Comparison of ENCODE assay signal across 33 cellular contexts in the genomic region with DNA sequence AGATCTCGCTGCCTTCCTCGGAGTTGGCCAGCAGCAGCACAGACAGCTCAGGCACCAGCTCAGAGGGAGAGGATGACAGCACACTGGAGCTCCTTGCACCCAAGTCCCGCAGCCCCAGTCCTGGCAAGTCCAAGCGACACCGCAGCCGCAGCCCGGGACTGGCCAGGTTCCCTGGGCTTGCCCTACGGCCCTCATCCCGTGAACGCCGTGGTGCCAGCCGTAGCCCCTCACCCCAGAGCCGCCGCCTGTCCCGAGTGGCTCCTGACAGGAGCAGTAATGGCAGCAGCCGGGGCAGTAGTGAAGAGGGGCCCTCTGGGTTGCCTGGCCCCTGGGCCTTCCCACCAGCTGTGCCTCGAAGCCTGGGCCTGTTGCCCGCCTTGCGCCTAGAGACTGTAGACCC. TPM values are rescaled to one million over a fixed set of nuclear protein-coding genes. Genes with fewer than 3 reads are reported as not detected.
"Had no signal": no experiment of that assay in that cellular context is flagged by ENCODE, and none has a peak within 500 bp of the region (broad histone marks: within the 10 kb centered on the region; RNA-seq: fewer than 3 reads in every experiment).

No MANE protein-coding gene starts in this region.

- H3K4me1 ChIP-seq: ascending aorta, colonic mucosa, lower lobe of right lung, right lobe of liver, tibial artery, upper lobe of right lung had no signal

- ATAC-seq: esophagus mucosa; lower lobe of right lung; naive thymus-derived CD8-positive, alpha-beta T cell; right lobe of liver; stimulated activated naive B cell treated with anti-CD40 and anti-IgM and Interleukin-4, amounts not matched to agents 10 μg/mL and 1 μg/mL and 100 μg/mL, for 72 hours; upper lobe of right lung had no signal

- H3K27ac ChIP-seq: ascending aorta, cardiac muscle cell, colonic mucosa, heart left ventricle, lower lobe of right lung, right lobe of liver, skin epidermis, stomach, tibial artery, upper lobe of right lung had no signal

- H3K9me3 ChIP-seq: ascending aorta, colonic mucosa, heart left ventricle, lower lobe of right lung, right lobe of liver, stomach, tibial artery, upper lobe of right lung had no signal

- H3K4me3 ChIP-seq: ascending aorta, cardiac muscle cell, colonic mucosa, heart left ventricle, lower lobe of right lung, right lobe of liver, skin epidermis, stomach, tibial artery, upper lobe of right lung had no signal

- DNase-seq: activated CD4-positive, alpha-beta memory T cell treated with anti-CD3 and anti-CD28 coated beads for 36 hours; activated CD4-positive, alpha-beta T cell treated with anti-CD3 and anti-CD28 coated beads, Interleukin-2, amount 10 ng/mL, durations not matched to agents 24 days and 14 days; activated CD4-positive, CD25-positive, alpha-beta regulatory T cell treated with anti-CD3 and anti-CD28 coated beads, Interleukin-2, amount 50 U/mL, for 72 hours; activated CD8-positive, alpha-beta memory T cell treated with anti-CD3 and anti-CD28 coated beads, Interleukin-2, amount 50 U/mL, for 4 hours; activated effector memory CD4-positive, alpha-beta T cell treated with anti-CD3 and anti-CD28 coated beads, Interleukin-2, amount 50 U/mL, for 16 hours; activated naive CD4-positive, alpha-beta T cell treated with anti-CD3 and anti-CD28 coated beads, Interleukin-2, amount 10 ng/mL, durations not matched to agents 7 days and 5 days; activated naive CD8-positive, alpha-beta T cell treated with anti-CD3 and anti-CD28 coated beads, Interleukin-2, amount 10 ng/mL, durations not matched to agents 7 days and 5 days; activated T-cell treated with anti-CD3 and anti-CD28 coated beads, Interleukin-2, amount 50 U/mL, for 1 hour; cerebellar nuclear complex; colonic mucosa; effector CD8-positive, alpha-beta T cell; foreskin fibroblast; heart left ventricle; hypothalamus; immature natural killer cell; lower lobe of right lung; mesenchymal stem cell; naive thymus-derived CD8-positive, alpha-beta T cell; right lobe of liver; stimulated activated CD4-positive, alpha-beta T cell treated with anti-CD3 and anti-CD28 coated beads, Interleukin-4, amount 100 ng/mL, for 24 hours; stimulated activated naive B cell treated with anti-CD40 and anti-IgM and Interleukin-4, amounts not matched to agents 10 μg/mL and 1 μg/mL and 100 μg/mL, for 72 hours; stomach; T-helper 2 cell; tibial artery; upper lobe of right lung had no signal

- H3K36me3 ChIP-seq: ascending aorta, cardiac muscle cell, colonic mucosa, lower lobe of right lung, right lobe of liver, stomach, upper lobe of right lung had no signal

- H3K27me3 ChIP-seq: ascending aorta, cardiac muscle cell, colonic mucosa, heart left ventricle, right lobe of liver, upper lobe of right lung had no signal

RNA-seq across cellular contexts. Expression of a gene that starts 6.4 kb away (rescaled TPM):
- total RNA-seq: activated CD4-positive, alpha-beta memory T cell treated with anti-CD3 and anti-CD28 coated beads for 36 hours; activated CD4-positive, alpha-beta T cell treated with anti-CD3 and anti-CD28 coated beads, Interleukin-2, amount 10 ng/mL, durations not matched to agents 24 days and 14 days; activated CD8-positive, alpha-beta memory T cell treated with anti-CD3 and anti-CD28 coated beads for 36 hours; activated naive CD8-positive, alpha-beta T cell treated with anti-CD3 and anti-CD28 coated beads, Interleukin-2, amount 10 ng/mL, durations not matched to agents 7 days and 5 days; activated T-helper 1 cell treated with anti-CD3 and anti-CD28 coated beads, Interleukin-12 subunit alpha, Interleukin-12 subunit beta, Interleukin-2, Interleukin-4 antibody, amounts not matched to agents 30 ng/mL and 10 ng/mL and 1 ng/mL, durations not matched to agents 14 hours and 24 hours and 36 hours; ascending aorta; heart left ventricle; naive thymus-derived CD8-positive, alpha-beta T cell; omental fat pad; renal cortical epithelial cell; right lobe of liver; stomach had no signal

RNA-seq across cellular contexts. Expression of a gene that starts 11.1 kb away (rescaled TPM):
- total RNA-seq: activated T-helper 1 cell treated with anti-CD3 and anti-CD28 coated beads, Interleukin-12 subunit alpha, Interleukin-12 subunit beta, Interleukin-2, Interleukin-4 antibody, amounts not matched to agents 30 ng/mL and 10 ng/mL and 1 ng/mL, durations not matched to agents 14 hours and 24 hours and 36 hours had no signal
